Comparison of ENCODE assay signal across 1 cellular context in genomic region chr3:52930748-52931147, GRCh38.
TF ChIP-seq lines count a peak whose summit lies in the region.

No MANE protein-coding gene starts in this region.

TF ChIP-seq in HepG2, 621 proteins besides CTCF, POLR2A, EP300 and RAD21 (continued from another document):
- TF ChIP-seq ZNF362 (CRISPR knock-in tag; IDR thresholded peaks at IDR 0.05; ENCODE audit: borderline replicate concordance) = no peak
- TF ChIP-seq ZNF446 (CRISPR knock-in tag; IDR thresholded peaks at IDR 0.05) = no peak
- no peak for TF ChIP-seq TSC22D2 (CRISPR knock-in tag; IDR thresholded peaks at IDR 0.05; ENCODE audit: borderline replicate concordance)
- no peak for TF ChIP-seq ZNF878 (CRISPR knock-in tag; IDR thresholded peaks at IDR 0.05)
- no peak for TF ChIP-seq JUNB (CRISPR knock-in tag; IDR thresholded peaks at IDR 0.05; ENCODE audit: borderline replicate concordance)
- TF ChIP-seq CCDC6 (CRISPR knock-in tag; IDR thresholded peaks at IDR 0.05) = no peak
- TF ChIP-seq TAF1 (CRISPR knock-in tag; IDR thresholded peaks at IDR 0.05) = no peak
- TF ChIP-seq BRD4 (CRISPR knock-in tag; IDR thresholded peaks at IDR 0.05) = no peak
- no peak for TF ChIP-seq ZNF784 (CRISPR knock-in tag; IDR thresholded peaks at IDR 0.05; ENCODE audit: borderline replicate concordance)
- no peak for TF ChIP-seq MXD4 (CRISPR knock-in tag; IDR thresholded peaks at IDR 0.05)
TF ChIP-seq in HepG2: peak in this region for 0.
